Comparison of ENCODE assay signal across 15 cellular contexts in genomic region chr10:8144496-8144895, GRCh38.
DNase-seq lines count a peak whose midpoint lies in the region; ATAC-seq lines count a peak whose summit lies in the region.
"Had no signal": no experiment of that assay in that cellular context is flagged by ENCODE, and none has a peak within 500 bp of the region (broad histone marks: within the 10 kb centered on the region; RNA-seq: fewer than 3 reads in every experiment).

No MANE protein-coding gene starts in this region.

- H3K4me1 Mint-ChIP-seq in activated T-cell treated with anti-CD3 and anti-CD28 coated beads, Interleukin-2, amount 50 U/mL, for 4 hours (ENCODE audit: low read depth): no peaks in the 10 kb centered on the region

- no peak overlapping the region for H4K91ac ChIP-seq in mesenchymal stem cell (ENCODE audit: low read length)

- no peak overlapping the region for H2AFZ ChIP-seq in mesenchymal stem cell (ENCODE audit: low read depth, low read length)
- H2AFZ ChIP-seq: GM23248 had no signal

- no peak overlapping the region for H3K27ac ChIP-seq in mesenchymal stem cell (ENCODE audit: low read length, poor library complexity, severe bottlenecking)
- H3K27ac ChIP-seq: 22Rv1, GM23248 had no signal

- no peak overlapping the region for H4K8ac ChIP-seq in mesenchymal stem cell (ENCODE audit: low read length)

- H3K4me3 Mint-ChIP-seq in activated T-cell treated with anti-CD3 and anti-CD28 coated beads, Interleukin-2, amount 50 U/mL, for 4 hours: no peak overlapping the region
- H3K4me3 Mint-ChIP-seq: CD4-positive, alpha-beta T cell; H9 had no signal

- DNase-seq in activated CD8-positive, alpha-beta memory T cell treated with anti-CD3 and anti-CD28 coated beads for 24 hours: peak; percentile 32
- no peak for DNase-seq in activated CD8-positive, alpha-beta memory T cell treated with anti-CD3 and anti-CD28 coated beads, Interleukin-2, amount 50 U/mL, for 4 hours
- peak; percentile 64 for DNase-seq in amniotic epithelial cell (ENCODE audit: low read depth)
- peak; percentile 9 for DNase-seq in mesenchymal stem cell
- no peak for DNase-seq in activated T-cell treated with anti-CD3 and anti-CD28 coated beads, Interleukin-2, amount 50 U/mL, for 4 hours
- DNase-seq: Calu3; CD4-positive, alpha-beta T cell; DMS 273 treated with DMSO at 0.1 percent for 48 hours; GM23248; H9 had no signal

- no peak overlapping the region for H3K9ac ChIP-seq in mesenchymal stem cell (ENCODE audit: low read length)
- H3K9ac ChIP-seq: GM23248 had no signal

- H3K4ac ChIP-seq in mesenchymal stem cell (ENCODE audit: low read depth in 1 of 2, low read length in 2 of 2): no peak overlapping the region

- no peak for ATAC-seq in activated T-cell treated with anti-CD3 and anti-CD28 coated beads, Interleukin-2, amount 50 U/mL, for 4 hours
- ATAC-seq in HG02884 (IDR thresholded peaks at IDR 0.05; ENCODE audit: unreplicated experiment) (no peak), GM19463 (IDR thresholded peaks at IDR 0.05; ENCODE audit: unreplicated experiment) (no peak), GM19328 (IDR thresholded peaks at IDR 0.05; ENCODE audit: unreplicated experiment) (no peak)
- ATAC-seq: HepG2 had no signal

- no peaks in the 10 kb centered on the region for H3K9me3 Mint-ChIP-seq in activated T-cell treated with anti-CD3 and anti-CD28 coated beads, Interleukin-2, amount 50 U/mL, for 4 hours
- H3K9me3 Mint-ChIP-seq: CD4-positive, alpha-beta T cell had no signal

- H3K18ac ChIP-seq in mesenchymal stem cell (ENCODE audit: low read depth in 1 of 2, low read length in 2 of 2): no peak overlapping the region

- no peak overlapping the region for H3K23ac ChIP-seq in mesenchymal stem cell (ENCODE audit: low read length in 2 of 2)

- H2BK12ac ChIP-seq in mesenchymal stem cell (ENCODE audit: low read length in 2 of 2): no peak overlapping the region

- H3K4me3 ChIP-seq in mesenchymal stem cell (ENCODE audit: insufficient read depth in 1 of 2, low read depth in 1 of 2, low read length in 2 of 2): no peak overlapping the region
- H3K4me3 ChIP-seq: GM23248 had no signal

- WGBS in mesenchymal stem cell: 86% methylated on average over 3 of the region's 4 CpGs

- H3K79me1 ChIP-seq in mesenchymal stem cell (replicated peaks; ENCODE audit: low read length, poor library complexity, severe bottlenecking): no peaks in the 10 kb centered on the region

- no peak overlapping the region for H3K14ac ChIP-seq in mesenchymal stem cell (ENCODE audit: low read length in 2 of 2)

- no peaks in the 10 kb centered on the region for H3K27me3 Mint-ChIP-seq in activated T-cell treated with anti-CD3 and anti-CD28 coated beads, Interleukin-2, amount 50 U/mL, for 4 hours (ENCODE audit: low read depth)
- H3K27me3 Mint-ChIP-seq: CD4-positive, alpha-beta T cell had no signal

- H3K4me2 ChIP-seq in mesenchymal stem cell (ENCODE audit: low read length, poor library complexity, severe bottlenecking): no peak overlapping the region

- H2AK5ac ChIP-seq in mesenchymal stem cell (ENCODE audit: low read length, severe bottlenecking): no peak overlapping the region

- H3K4me1 ChIP-seq in mesenchymal stem cell (ENCODE audit: control insufficient read depth, insufficient read depth, low read depth, low read length): no peaks in the 10 kb centered on the region

- peaks cover 3% of the 10 kb centered on the region for H3K9me3 ChIP-seq in mesenchymal stem cell (ENCODE audit: control insufficient read depth, low read length)

- no peaks in the 10 kb centered on the region for H3K27me3 ChIP-seq in mesenchymal stem cell (ENCODE audit: control insufficient read depth in 1 of 2, insufficient read depth in 1 of 2, low read length in 2 of 2)

- H2BK5ac ChIP-seq in mesenchymal stem cell (ENCODE audit: low read depth, low read length, poor library complexity, severe bottlenecking): no peak overlapping the region

- no peaks in the 10 kb centered on the region for H3K36me3 Mint-ChIP-seq in activated T-cell treated with anti-CD3 and anti-CD28 coated beads, Interleukin-2, amount 50 U/mL, for 4 hours (ENCODE audit: insufficient read depth)

- H2BK120ac ChIP-seq in mesenchymal stem cell (ENCODE audit: low read depth, low read length): no peak overlapping the region

- no peak overlapping the region for H2BK15ac ChIP-seq in mesenchymal stem cell (ENCODE audit: low read depth, poor library complexity, severe bottlenecking)

- no peaks in the 10 kb centered on the region for H3K36me3 ChIP-seq in mesenchymal stem cell (ENCODE audit: control insufficient read depth in 1 of 2, insufficient read depth in 2 of 2, low read depth in 1 of 2, low read length in 2 of 2)

Comparison
In these comparisons a context has a peak if more than half of its experiments do, and no peak if none do; other contexts are left out.
1. DNase-seq: peak in activated CD8-positive, alpha-beta memory T cell treated with anti-CD3 and anti-CD28 coated beads for 24 hours (single experiment), amniotic epithelial cell (single experiment) and mesenchymal stem cell (single experiment); none in activated CD8-positive, alpha-beta memory T cell treated with anti-CD3 and anti-CD28 coated beads, Interleukin-2, amount 50 U/mL, for 4 hours (single experiment) and activated T-cell treated with anti-CD3 and anti-CD28 coated beads, Interleukin-2, amount 50 U/mL, for 4 hours (single experiment).